Comparison of ENCODE assay signal across 23 cellular contexts in genomic region chr5:148426514-148426913, GRCh38.
"Had no signal": no experiment of that assay in that cellular context is flagged by ENCODE, and none has a peak within 500 bp of the region (broad histone marks: within the 10 kb centered on the region; RNA-seq: fewer than 3 reads in every experiment).

No MANE protein-coding gene starts in this region.

- H3K27ac Mint-ChIP-seq: natural killer cell treated with Interleukin-12 subunit alpha and Interleukin-12 subunit beta and Interleukin-15 and Interleukin-18, amount 100 ng/mL, for 72 hours; T-helper 2 cell treated with Interferon-gamma antibody and Interleukin-4, amounts not matched to agents 5 μg/mL and 100 μg/mL, for 36 hours had no signal

- H3K9me3 ChIP-seq: adrenal gland, body of pancreas, left lung, lower lobe of right lung, transverse colon had no signal

- H3K27ac ChIP-seq: adrenal gland, body of pancreas, coronary artery, left lung, lower lobe of right lung, transverse colon had no signal

- H3K9me3 Mint-ChIP-seq: activated naive CD4-positive, alpha-beta T cell treated with anti-CD3 and anti-CD28 coated beads, Interleukin-2, amount 50 U/mL, for 24 hours; natural killer cell treated with Interleukin-12 subunit alpha and Interleukin-12 subunit beta and Interleukin-15 and Interleukin-18, amount 100 ng/mL, for 72 hours; T-helper 2 cell treated with Interferon-gamma antibody and Interleukin-4, amounts not matched to agents 5 μg/mL and 100 μg/mL, for 36 hours had no signal

- FAIRE-seq: frontal cortex, urothelium cell line had no signal

- ATAC-seq: body of pancreas; left lung; lower lobe of right lung; natural killer cell treated with Interleukin-12 subunit alpha and Interleukin-12 subunit beta and Interleukin-15 and Interleukin-18, amount 100 ng/mL, for 72 hours had no signal

- H3K27me3 Mint-ChIP-seq: activated naive CD4-positive, alpha-beta T cell treated with anti-CD3 and anti-CD28 coated beads, Interleukin-2, amount 50 U/mL, for 24 hours; natural killer cell treated with Interleukin-12 subunit alpha and Interleukin-12 subunit beta and Interleukin-15 and Interleukin-18, amount 100 ng/mL, for 72 hours had no signal

- H3K4me1 ChIP-seq: body of pancreas, left lung, lower lobe of right lung, transverse colon had no signal

- H3K4me3 Mint-ChIP-seq: activated naive CD4-positive, alpha-beta T cell treated with anti-CD3 and anti-CD28 coated beads, Interleukin-2, amount 50 U/mL, for 24 hours; natural killer cell treated with Interleukin-12 subunit alpha and Interleukin-12 subunit beta and Interleukin-15 and Interleukin-18, amount 100 ng/mL, for 72 hours; T-helper 2 cell treated with Interferon-gamma antibody and Interleukin-4, amounts not matched to agents 5 μg/mL and 100 μg/mL, for 36 hours had no signal

- H3K4me3 ChIP-seq: adrenal gland, body of pancreas, coronary artery, dorsolateral prefrontal cortex, left lung, lower lobe of right lung, transverse colon had no signal

- H3K27me3 ChIP-seq: adrenal gland, body of pancreas, dorsolateral prefrontal cortex, left lung, transverse colon had no signal

- DNase-seq: activated CD4-positive, alpha-beta T cell treated with anti-CD3 and anti-CD28 coated beads for 48 hours; activated CD4-positive, alpha-beta T cell treated with anti-CD3 and anti-CD28 coated beads, Interleukin-2, amount 50 U/mL, for 48 hours; activated CD4-positive, CD25-positive, alpha-beta regulatory T cell; activated CD8-positive, alpha-beta memory T cell treated with anti-CD3 and anti-CD28 coated beads, Interleukin-2, amount 50 U/mL, for 48 hours; adrenal gland; aorta; body of pancreas; dorsolateral prefrontal cortex; effector memory CD4-positive, alpha-beta T cell; left lung; lower lobe of right lung; posterior cingulate gyrus; right cardiac atrium; stimulated activated CD4-positive, alpha-beta T cell treated with anti-CD3 and anti-CD28 coated beads, Interleukin-15, amount 100 ng/mL, for 24 hours; stimulated activated CD4-positive, alpha-beta T cell treated with anti-CD3 and anti-CD28 coated beads, Interleukin-2, amount 100 ng/mL, for 24 hours; T-helper 1 cell; transverse colon had no signal
